19 cellular contexts compared by ENCODE assay signal in the genomic region with DNA sequence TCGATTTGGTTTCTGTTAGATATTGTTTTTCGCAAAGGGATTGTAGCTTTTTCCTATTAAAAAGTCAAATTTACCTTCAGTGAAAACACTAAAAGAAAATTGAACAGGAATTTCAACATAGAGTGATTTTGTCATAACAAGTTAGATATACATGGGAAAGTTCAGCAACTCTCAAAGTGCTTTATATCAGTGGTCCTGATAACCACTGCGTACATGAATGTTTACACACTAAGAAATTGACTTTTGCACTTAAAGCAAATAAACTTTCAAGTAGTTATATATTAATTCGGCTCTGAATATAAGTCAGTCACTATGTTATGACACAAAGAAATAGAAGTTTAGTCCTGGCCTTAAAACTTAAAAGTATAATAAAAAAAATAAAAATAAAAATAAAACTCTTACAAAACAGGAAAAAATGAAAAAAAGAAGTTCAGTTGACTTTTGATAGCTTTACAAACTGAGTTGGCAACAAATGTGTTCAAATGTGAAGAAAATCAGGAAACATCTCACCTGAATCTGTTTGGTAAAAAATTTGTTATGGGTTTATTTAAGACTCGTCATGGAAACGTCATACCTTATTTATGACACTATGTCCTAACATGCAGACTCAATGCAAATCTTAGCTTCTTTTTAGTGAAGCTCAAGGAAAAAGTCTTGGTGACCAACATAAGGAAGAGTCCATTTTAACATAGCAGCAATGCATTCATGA.
DNase-seq lines count a peak whose midpoint lies in the region; ATAC-seq, FAIRE-seq and TF ChIP-seq lines count a peak whose summit lies in the region.
"Had no signal": no experiment of that assay in that cellular context is flagged by ENCODE, and none has a peak within 500 bp of the region (broad histone marks: within the 10 kb centered on the region; RNA-seq: fewer than 3 reads in every experiment).

No MANE protein-coding gene starts in this region.

- no peaks in the 10 kb centered on the region for H3K36me3 ChIP-seq in Loucy (ENCODE audit: insufficient read depth, low read length)
- H3K36me3 ChIP-seq in muscle layer of duodenum (ENCODE audit: control insufficient read depth in 1 of 2, insufficient read depth in 2 of 2, low read length in 2 of 2), result no peaks in the 10 kb centered on the region
- no peaks in the 10 kb centered on the region for H3K36me3 ChIP-seq in spleen

- no peak for ATAC-seq in GM21619 (IDR thresholded peaks at IDR 0.05; ENCODE audit: unreplicated experiment)

- H3K27me3 ChIP-seq in Loucy (ENCODE audit: insufficient read depth, low read length, poor library complexity, severe bottlenecking) (no peaks in the 10 kb centered on the region), muscle layer of duodenum (ENCODE audit: low read depth, low read length) (no peaks in the 10 kb centered on the region), spleen (replicated peaks in 1 of 7) (no peaks in the 10 kb centered on the region)

- H3K4me3 ChIP-seq in Loucy (ENCODE audit: low read length, poor library complexity, severe bottlenecking), result no peak overlapping the region
- H3K4me3 ChIP-seq in fibroblast of the aortic adventitia (ENCODE audit: low read depth, low read length), result no peak overlapping the region
- H3K4me3 ChIP-seq in muscle layer of duodenum (ENCODE audit: low read depth in 1 of 2, low read length in 2 of 2), result no peak overlapping the region
- no peak overlapping the region for H3K4me3 ChIP-seq in spleen

- no peak overlapping the region for H3K4me2 ChIP-seq in Loucy (ENCODE audit: low read depth, low read length, poor library complexity, severe bottlenecking)

- peaks cover 17% of the 10 kb centered on the region for H3K4me1 ChIP-seq in Loucy (ENCODE audit: insufficient read depth, low read length, poor library complexity, severe bottlenecking)
- H3K4me1 ChIP-seq in muscle layer of duodenum (ENCODE audit: control insufficient read depth in 1 of 2, insufficient read depth in 2 of 2, low read length in 2 of 2), result peaks cover 0 to 4% of the 10 kb centered on the region in 2 donors
- H3K4me1 ChIP-seq in spleen, result peaks cover 5 to 39% (median 17%) of the 10 kb centered on the region in 6 donors

- H3K9ac ChIP-seq in Loucy (ENCODE audit: low read depth, low read length, poor library complexity, severe bottlenecking), result no peak overlapping the region

- no peaks in the 10 kb centered on the region for H3K79me2 ChIP-seq in Loucy (ENCODE audit: insufficient read depth, low read length)

- peak; percentile 15 for DNase-seq in fibroblast of the aortic adventitia (ENCODE audit: low read depth)
- DNase-seq in RCC 7860 (ENCODE audit: low spot score), result no peak
- no peak for DNase-seq in HuH-7 (ENCODE audit: low spot score)
- no peak for DNase-seq in spleen
- DNase-seq: activated gamma-delta T cell treated with Interleukin-2 at 50 U/mL for 16 hours; anterior cingulate cortex; CD8-positive, alpha-beta memory T cell; cortex of kidney; NCI-H1694; NCI-H345; NK-92 treated with Interleukin-12 subunit alpha and Interleukin-12 subunit beta, amount 100 ng/mL, for 24 hours; posterior cingulate gyrus; stimulated activated CD4-positive, alpha-beta T cell treated with anti-CD3 and anti-CD28 coated beads, Interleukin-12 subunit alpha, Interleukin-12 subunit beta, amount 100 ng/mL, for 4 hours had no signal

- H3K9me3 ChIP-seq in Loucy (ENCODE audit: insufficient read depth, low read depth, low read length), result no peaks in the 10 kb centered on the region
- no peaks in the 10 kb centered on the region for H3K9me3 ChIP-seq in muscle layer of duodenum (ENCODE audit: control insufficient read depth in 1 of 2, low read length in 2 of 2)
- H3K9me3 ChIP-seq in spleen, result no peaks in the 10 kb centered on the region

- 80 to 92% (median 85%) methylated on average over 6 of the region's 6 CpGs for WGBS in spleen, 5 donors

- H3F3A ChIP-seq in Loucy (ENCODE audit: low read depth), result no peaks in the 10 kb centered on the region

- no peaks in the 10 kb centered on the region for H3K9me2 ChIP-seq in Loucy (replicated peaks; ENCODE audit: low read depth, low read length)

- intact Hi-C loops in spleen (cut with DNase I; ENCODE audit: low total_unique reads), result no loop called here

- FAIRE-seq in A204.1 (lab: Jason Lieb, UNC) (peak; percentile 30), RCC 7860 (lab: Jason Lieb, UNC) (no peak)
- FAIRE-seq: keratinocyte had no signal

- TF ChIP-seq CTCF in Loucy (conservative IDR thresholded peaks at IDR 0.05; ENCODE audit: low read length) (no peak), fibroblast of the aortic adventitia (IDR thresholded peaks at IDR 0.05; ENCODE audit: insufficient read depth, low read length) (no peak), spleen (IDR thresholded peaks at IDR 0.05 in 8 of 11, conservative IDR thresholded peaks at IDR 0.05 in 3 of 11) (no peak)

- H4K20me1 ChIP-seq in Loucy (ENCODE audit: insufficient read depth, low read length, poor library complexity, severe bottlenecking), result no peaks in the 10 kb centered on the region

- H2AFZ ChIP-seq in Loucy (ENCODE audit: low read length), result peak overlapping the region; percentile 51; the same call in 1 of the 2 replicates

- H3K27ac ChIP-seq in muscle layer of duodenum (ENCODE audit: low read length) (peak overlapping the region; percentile 43), spleen (no peak overlapping the region)
- H3K27ac ChIP-seq: epithelial cell of prostate had no signal

- TF ChIP-seq POLR2A in spleen (IDR thresholded peaks at IDR 0.05), result no peak
